In genomic region chr1:70220517-70221240, GRCh38 we compare ENCODE assay signal across 2 cellular contexts.
TF ChIP-seq lines count a peak whose summit lies in the region.

No MANE protein-coding gene starts in this region.

TF ChIP-seq in A549, 52 proteins besides CTCF, POLR2A, EP300 and RAD21 (continued from another document):
- no peak for TF ChIP-seq EHF (CRISPR knock-in tag; IDR thresholded peaks at IDR 0.05)
TF ChIP-seq in A549: peak in this region for 0.

TF ChIP-seq in K562, 482 proteins besides CTCF, POLR2A, EP300 and RAD21 (continued from another document and continues in another):
- TF ChIP-seq BCLAF1 (IDR thresholded peaks at IDR 0.05; ENCODE audit: borderline replicate concordance in 1 of 2, control insufficient read depth in 1 of 2, low read depth in 2 of 2, low read length in 1 of 2): 0 out of 4 replicates have a peak, but pooled peaks of 1 of the 2 experiments have one; percentile 18
- no peak for TF ChIP-seq ZNF780A (CRISPR knock-in tag; IDR thresholded peaks at IDR 0.05)
- TF ChIP-seq ZBTB40 (IDR thresholded peaks at IDR 0.05): 0 out of 2 replicates have a peak, but pooled peaks have one; percentile 12
- TF ChIP-seq ZBTB40 (CRISPR knock-in tag; IDR thresholded peaks at IDR 0.05): no peak
- TF ChIP-seq ZBTB7A (IDR thresholded peaks at IDR 0.05; ENCODE audit: borderline replicate concordance, control insufficient read depth, low read depth, low read length): no peak
- TF ChIP-seq MIER1 (IDR thresholded peaks at IDR 0.05; ENCODE audit: low read depth): 0 out of 2 replicates have a peak, but pooled peaks have one; percentile 40
- TF ChIP-seq EHMT2 (IDR thresholded peaks at IDR 0.05): peak; percentile 72
- no peak for TF ChIP-seq POLR2B (IDR thresholded peaks at IDR 0.05; ENCODE audit: low read depth, partially characterized antibody)
- no peak for TF ChIP-seq ZNF407 (IDR thresholded peaks at IDR 0.05; ENCODE audit: low read depth)
- TF ChIP-seq CUX1 (CRISPR knock-in tag; IDR thresholded peaks at IDR 0.05): 0 out of 2 replicates have a peak, but pooled peaks have one; percentile 63
- TF ChIP-seq XRCC5 (IDR thresholded peaks at IDR 0.05; ENCODE audit: low read depth, low read length): no peak
- no peak for TF ChIP-seq NR2C2 (CRISPR knock-in tag; IDR thresholded peaks at IDR 0.05)
- TF ChIP-seq NR2C2 (tag; IDR thresholded peaks at IDR 0.05): no peak
- 0 out of 2 replicates have a peak, but pooled peaks have one; percentile 6 for TF ChIP-seq THRB (CRISPR knock-in tag; conservative IDR thresholded peaks at IDR 0.05)
- TF ChIP-seq ZFP36 (IDR thresholded peaks at IDR 0.05; ENCODE audit: low read depth, low read length, partially characterized antibody): no peak
